ENCODE assay signal across 1 cellular context in genomic region chr1:230680300-230681025, GRCh38.
A peak's percentile ranks its signal among the peaks of the same experiment; 100 is the strongest.
TF ChIP-seq lines count a peak whose summit lies in the region.

No MANE protein-coding gene starts in this region.

TF ChIP-seq in HepG2, 621 proteins besides CTCF, POLR2A, EP300 and RAD21 (continued from another document and continues in another):
- TF ChIP-seq, protein P1, sequence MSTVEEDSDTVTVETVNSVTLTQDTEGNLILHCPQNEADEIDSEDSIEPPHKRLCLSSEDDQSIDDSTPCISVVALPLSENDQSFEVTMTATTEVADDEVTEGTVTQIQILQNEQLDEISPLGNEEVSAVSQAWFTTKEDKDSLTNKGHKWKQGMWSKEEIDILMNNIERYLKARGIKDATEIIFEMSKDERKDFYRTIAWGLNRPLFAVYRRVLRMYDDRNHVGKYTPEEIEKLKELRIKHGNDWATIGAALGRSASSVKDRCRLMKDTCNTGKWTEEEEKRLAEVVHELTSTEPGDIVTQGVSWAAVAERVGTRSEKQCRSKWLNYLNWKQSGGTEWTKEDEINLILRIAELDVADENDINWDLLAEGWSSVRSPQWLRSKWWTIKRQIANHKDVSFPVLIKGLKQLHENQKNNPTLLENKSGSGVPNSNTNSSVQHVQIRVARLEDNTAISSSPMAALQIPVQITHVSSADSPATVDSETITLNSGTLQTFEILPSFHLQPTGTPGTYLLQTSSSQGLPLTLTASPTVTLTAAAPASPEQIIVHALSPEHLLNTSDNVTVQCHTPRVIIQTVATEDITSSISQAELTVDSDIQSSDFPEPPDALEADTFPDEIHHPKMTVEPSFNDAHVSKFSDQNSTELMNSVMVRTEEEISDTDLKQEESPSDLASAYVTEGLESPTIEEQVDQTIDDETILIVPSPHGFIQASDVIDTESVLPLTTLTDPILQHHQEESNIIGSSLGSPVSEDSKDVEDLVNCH (CRISPR knock-in tag; IDR thresholded peaks at IDR 0.05) = no peak
- no peak for TF ChIP-seq HOXA5 (CRISPR knock-in tag; IDR thresholded peaks at IDR 0.05)
- no peak for TF ChIP-seq MAZ (IDR thresholded peaks at IDR 0.05; ENCODE audit: borderline replicate concordance, low read depth, low read length)
- TF ChIP-seq MAZ (CRISPR knock-in tag; IDR thresholded peaks at IDR 0.05; ENCODE audit: low read depth) = no peak
- peak; percentile 74 for TF ChIP-seq PPARG (CRISPR knock-in tag; conservative IDR thresholded peaks at IDR 0.05)
- peak; percentile 85 for TF ChIP-seq SOX13 (IDR thresholded peaks at IDR 0.05)
- peak in 1 of 2 experiments; percentile 97; a peak in 2 of 4 replicates for TF ChIP-seq SOX13 (CRISPR knock-in tag; conservative IDR thresholded peaks at IDR 0.05 in 1 of 2, IDR thresholded peaks at IDR 0.05 in 1 of 2)
- peak; percentile 65 for TF ChIP-seq FOXP4 (CRISPR knock-in tag; IDR thresholded peaks at IDR 0.05)
- TF ChIP-seq ZNF256 (CRISPR knock-in tag; conservative IDR thresholded peaks at IDR 0.05) = no peak
- TF ChIP-seq ZNF547 (CRISPR knock-in tag; IDR thresholded peaks at IDR 0.05) = no peak
- no peak for TF ChIP-seq ZNF441 (CRISPR knock-in tag; IDR thresholded peaks at IDR 0.05; ENCODE audit: borderline replicate concordance)
- TF ChIP-seq RARA (CRISPR knock-in tag; IDR thresholded peaks at IDR 0.05) = peak; percentile 70
- TF ChIP-seq PRDM10 (CRISPR knock-in tag; IDR thresholded peaks at IDR 0.05; ENCODE audit: low read depth) = no peak
- 0 out of 2 replicates have a peak, but pooled peaks have one; percentile 24 for TF ChIP-seq ZBTB7B (CRISPR knock-in tag; IDR thresholded peaks at IDR 0.05)
- TF ChIP-seq NFIB (CRISPR knock-in tag; IDR thresholded peaks at IDR 0.05; ENCODE audit: borderline replicate concordance) = no peak
- no peak for TF ChIP-seq ZSCAN22 (CRISPR knock-in tag; IDR thresholded peaks at IDR 0.05)
- TF ChIP-seq, protein P2, sequence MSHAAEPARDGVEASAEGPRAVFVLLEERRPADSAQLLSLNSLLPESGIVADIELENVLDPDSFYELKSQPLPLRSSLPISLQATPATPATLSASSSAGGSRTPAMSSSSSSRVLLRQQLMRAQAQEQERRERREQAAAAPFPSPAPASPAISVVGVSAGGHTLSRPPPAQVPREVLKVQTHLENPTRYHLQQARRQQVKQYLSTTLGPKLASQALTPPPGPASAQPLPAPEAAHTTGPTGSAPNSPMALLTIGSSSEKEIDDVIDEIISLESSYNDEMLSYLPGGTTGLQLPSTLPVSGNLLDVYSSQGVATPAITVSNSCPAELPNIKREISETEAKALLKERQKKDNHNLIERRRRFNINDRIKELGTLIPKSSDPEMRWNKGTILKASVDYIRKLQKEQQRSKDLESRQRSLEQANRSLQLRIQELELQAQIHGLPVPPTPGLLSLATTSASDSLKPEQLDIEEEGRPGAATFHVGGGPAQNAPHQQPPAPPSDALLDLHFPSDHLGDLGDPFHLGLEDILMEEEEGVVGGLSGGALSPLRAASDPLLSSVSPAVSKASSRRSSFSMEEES (CRISPR knock-in tag; IDR thresholded peaks at IDR 0.05) = peak; percentile 69; the same call in 1 of the 2 replicates
- no peak for TF ChIP-seq BCLAF1 (IDR thresholded peaks at IDR 0.05)
- no peak for TF ChIP-seq ZNF777 (CRISPR knock-in tag; IDR thresholded peaks at IDR 0.05)
- no peak for TF ChIP-seq SOX6 (IDR thresholded peaks at IDR 0.05)
- TF ChIP-seq SOX6 (CRISPR knock-in tag; IDR thresholded peaks at IDR 0.05) = peak; percentile 95
- no peak for TF ChIP-seq KMT2A (CRISPR knock-in tag; IDR thresholded peaks at IDR 0.05)
- TF ChIP-seq KLF13 (CRISPR knock-in tag; IDR thresholded peaks at IDR 0.05) = no peak
- no peak for TF ChIP-seq ETV6 (CRISPR knock-in tag; conservative IDR thresholded peaks at IDR 0.05)
- no peak for TF ChIP-seq NFKBIZ (CRISPR knock-in tag; IDR thresholded peaks at IDR 0.05)
- no peak for TF ChIP-seq MEF2D (CRISPR knock-in tag; IDR thresholded peaks at IDR 0.05)
- TF ChIP-seq THYN1 (CRISPR knock-in tag; IDR thresholded peaks at IDR 0.05; ENCODE audit: borderline replicate concordance, low read depth) = no peak
- TF ChIP-seq CREM (IDR thresholded peaks at IDR 0.05) = peak; percentile 71; the same call in 1 of the 2 replicates
- no peak for TF ChIP-seq CREM (CRISPR knock-in tag; IDR thresholded peaks at IDR 0.05)
- peak; percentile 71; the same call in 1 of the 2 replicates for TF ChIP-seq HMG20A (CRISPR knock-in tag; IDR thresholded peaks at IDR 0.05; ENCODE audit: borderline replicate concordance)
- TF ChIP-seq ARID3A (IDR thresholded peaks at IDR 0.05; ENCODE audit: low read depth, low read length) = peak; percentile 77
- peak; percentile 49; the same call in 1 of the 2 replicates for TF ChIP-seq CEBPG (CRISPR knock-in tag; IDR thresholded peaks at IDR 0.05)
- TF ChIP-seq ZNF121 (CRISPR knock-in tag; IDR thresholded peaks at IDR 0.05) = no peak
- TF ChIP-seq, protein P3, sequence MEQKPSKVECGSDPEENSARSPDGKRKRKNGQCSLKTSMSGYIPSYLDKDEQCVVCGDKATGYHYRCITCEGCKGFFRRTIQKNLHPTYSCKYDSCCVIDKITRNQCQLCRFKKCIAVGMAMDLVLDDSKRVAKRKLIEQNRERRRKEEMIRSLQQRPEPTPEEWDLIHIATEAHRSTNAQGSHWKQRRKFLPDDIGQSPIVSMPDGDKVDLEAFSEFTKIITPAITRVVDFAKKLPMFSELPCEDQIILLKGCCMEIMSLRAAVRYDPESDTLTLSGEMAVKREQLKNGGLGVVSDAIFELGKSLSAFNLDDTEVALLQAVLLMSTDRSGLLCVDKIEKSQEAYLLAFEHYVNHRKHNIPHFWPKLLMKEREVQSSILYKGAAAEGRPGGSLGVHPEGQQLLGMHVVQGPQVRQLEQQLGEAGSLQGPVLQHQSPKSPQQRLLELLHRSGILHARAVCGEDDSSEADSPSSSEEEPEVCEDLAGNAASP (CRISPR knock-in tag; IDR thresholded peaks at IDR 0.05; ENCODE audit: borderline replicate concordance) = peak; percentile 63; the same call in 1 of the 2 replicates
- TF ChIP-seq IRF2 (CRISPR knock-in tag; IDR thresholded peaks at IDR 0.05) = peak; percentile 64; the same call in 1 of the 2 replicates
- TF ChIP-seq CC2D1A (CRISPR knock-in tag; IDR thresholded peaks at IDR 0.05) = no peak
- TF ChIP-seq ETV5 (CRISPR knock-in tag; IDR thresholded peaks at IDR 0.05; ENCODE audit: borderline replicate concordance) = no peak
- TF ChIP-seq, protein P4, sequence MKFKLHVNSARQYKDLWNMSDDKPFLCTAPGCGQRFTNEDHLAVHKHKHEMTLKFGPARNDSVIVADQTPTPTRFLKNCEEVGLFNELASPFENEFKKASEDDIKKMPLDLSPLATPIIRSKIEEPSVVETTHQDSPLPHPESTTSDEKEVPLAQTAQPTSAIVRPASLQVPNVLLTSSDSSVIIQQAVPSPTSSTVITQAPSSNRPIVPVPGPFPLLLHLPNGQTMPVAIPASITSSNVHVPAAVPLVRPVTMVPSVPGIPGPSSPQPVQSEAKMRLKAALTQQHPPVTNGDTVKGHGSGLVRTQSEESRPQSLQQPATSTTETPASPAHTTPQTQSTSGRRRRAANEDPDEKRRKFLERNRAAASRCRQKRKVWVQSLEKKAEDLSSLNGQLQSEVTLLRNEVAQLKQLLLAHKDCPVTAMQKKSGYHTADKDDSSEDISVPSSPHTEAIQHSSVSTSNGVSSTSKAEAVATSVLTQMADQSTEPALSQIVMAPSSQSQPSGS (CRISPR knock-in tag; IDR thresholded peaks at IDR 0.05) = peak; percentile 51; the same call in 1 of the 2 replicates
- TF ChIP-seq ZNF343 (CRISPR knock-in tag; IDR thresholded peaks at IDR 0.05) = no peak
- TF ChIP-seq ZNF589 (CRISPR knock-in tag; conservative IDR thresholded peaks at IDR 0.05) = no peak
- TF ChIP-seq ZBTB34 (CRISPR knock-in tag; IDR thresholded peaks at IDR 0.05) = no peak
- TF ChIP-seq AGO1 (IDR thresholded peaks at IDR 0.05; ENCODE audit: low read depth, low read length, poor library complexity, severe bottlenecking) = no peak
- no peak for TF ChIP-seq SYNCRIP (IDR thresholded peaks at IDR 0.05; ENCODE audit: insufficient read depth, low read depth, low read length)
- TF ChIP-seq SAP130 (CRISPR knock-in tag; IDR thresholded peaks at IDR 0.05; ENCODE audit: low read depth) = peak; percentile 56; the same call in 1 of the 2 replicates
- TF ChIP-seq TBP (CRISPR knock-in tag; IDR thresholded peaks at IDR 0.05) = no peak
- no peak for TF ChIP-seq IKZF4 (CRISPR knock-in tag; IDR thresholded peaks at IDR 0.05; ENCODE audit: borderline replicate concordance, low read depth, not compliant biosample characterization)
